Comparison of ENCODE assay signal across 20 cellular contexts in genomic region chr13:106518535-106518934, GRCh38. TPM values are rescaled to one million over a fixed set of nuclear protein-coding genes. Genes with fewer than 3 reads are reported as not detected.
DNase-seq lines count a peak whose midpoint lies in the region; ATAC-seq and TF ChIP-seq lines count a peak whose summit lies in the region.
"Had no signal": no experiment of that assay in that cellular context is flagged by ENCODE, and none has a peak within 500 bp of the region (broad histone marks: within the 10 kb centered on the region; RNA-seq: fewer than 3 reads in every experiment).

No MANE protein-coding gene starts in this region.

- H2BK12ac ChIP-seq in mesenchymal stem cell (ENCODE audit: low read length in 2 of 2) (peak overlapping the region; percentile 16 to 61), trophoblast cell (ENCODE audit: low read length) (peak overlapping the region; percentile 9)

- no peaks in the 10 kb centered on the region for H3F3A ChIP-seq in GM23338 (replicated peaks; ENCODE audit: low read depth)

- H3K9me3 Mint-ChIP-seq in GM23338: no peaks in the 10 kb centered on the region
- no peaks in the 10 kb centered on the region for H3K9me3 Mint-ChIP-seq in brain
- H3K9me3 Mint-ChIP-seq: CD4-positive, CD25-positive, alpha-beta regulatory T cell had no signal

- H3K18ac ChIP-seq in mesenchymal stem cell (ENCODE audit: low read depth in 1 of 2, low read length in 2 of 2): no peak overlapping the region
- no peak overlapping the region for H3K18ac ChIP-seq in trophoblast cell (ENCODE audit: low read length)

- H3K4me1 Mint-ChIP-seq in GM23338: peaks cover 68% of the 10 kb centered on the region
- H3K4me1 Mint-ChIP-seq in brain: peaks cover 96% of the 10 kb centered on the region
- H3K4me1 Mint-ChIP-seq: CD4-positive, CD25-positive, alpha-beta regulatory T cell had no signal

- H2BK120ac ChIP-seq in mesenchymal stem cell (ENCODE audit: low read depth, low read length) (no peak overlapping the region), trophoblast cell (ENCODE audit: insufficient read depth, low read length, poor library complexity) (no peak overlapping the region)

- H3K36me3 ChIP-seq in GM23338 (ENCODE audit: insufficient read depth) (no peaks in the 10 kb centered on the region), mesenchymal stem cell (ENCODE audit: control insufficient read depth in 1 of 2, insufficient read depth in 2 of 2, low read depth in 1 of 2, low read length in 2 of 2) (peaks cover 0 to 5% of the 10 kb centered on the region in 2 experiments), trophoblast cell (ENCODE audit: control insufficient read depth in 1 of 2, insufficient read depth in 2 of 2, low read length in 2 of 2) (peaks cover 2 to 10% of the 10 kb centered on the region in 2 experiments), stomach (no peaks in the 10 kb centered on the region)
- H3K36me3 ChIP-seq: MG63 had no signal

- WGBS in mesenchymal stem cell: 93% methylated on average over 11 of the region's 11 CpGs
- no CpG with 5 or more reads among the region's 11 CpGs for WGBS in trophoblast cell (ENCODE audit: extremely low coverage, insufficient coverage, insufficient read length)
- WGBS in stomach, 5 donors: 85 to 90% (median 89%) methylated on average over 11 of the region's 11 CpGs

- H3K36me3 Mint-ChIP-seq in GM23338 (ENCODE audit: low read depth) (no peaks in the 10 kb centered on the region), brain (peaks cover 22% of the 10 kb centered on the region)

- TF ChIP-seq EP300 in stomach (IDR thresholded peaks at IDR 0.05): no peak

- H3K4ac ChIP-seq in mesenchymal stem cell (ENCODE audit: low read depth in 1 of 2, low read length in 2 of 2) (no peak overlapping the region), trophoblast cell (ENCODE audit: low read depth, low read length) (peak overlapping the region; percentile 18)

- H3K9me2 ChIP-seq in GM23338 (ENCODE audit: insufficient read depth): no peaks in the 10 kb centered on the region

- H3K4me3 ChIP-seq in GM23338 (no peak overlapping the region), mesenchymal stem cell (ENCODE audit: insufficient read depth in 1 of 2, low read depth in 1 of 2, low read length in 2 of 2) (no peak overlapping the region), trophoblast cell (ENCODE audit: low read depth, low read length) (no peak overlapping the region), stomach (no peak overlapping the region)
- H3K4me3 ChIP-seq: MG63 had no signal

- H3K14ac ChIP-seq in mesenchymal stem cell (ENCODE audit: low read length in 2 of 2) (no peak overlapping the region), trophoblast cell (ENCODE audit: low read length) (no peak overlapping the region)

- H4K91ac ChIP-seq in mesenchymal stem cell (ENCODE audit: low read length) (no peak overlapping the region), trophoblast cell (ENCODE audit: low read depth, low read length) (no peak overlapping the region)

- H4K8ac ChIP-seq in mesenchymal stem cell (ENCODE audit: low read length): no peak overlapping the region
- H4K8ac ChIP-seq in trophoblast cell (ENCODE audit: low read depth, low read length): no peak overlapping the region

- H3K9me3 ChIP-seq in mesenchymal stem cell (ENCODE audit: control insufficient read depth, low read length) (no peaks in the 10 kb centered on the region), trophoblast cell (ENCODE audit: insufficient read depth, low read depth, low read length) (no peaks in the 10 kb centered on the region), stomach (no peaks in the 10 kb centered on the region)
- H3K9me3 ChIP-seq: MG63 had no signal

- intact Hi-C loops in stomach (cut with DNase I; ENCODE audit: low total_unique reads): no loop called here

- H3K4me3 Mint-ChIP-seq in GM23338 (no peak overlapping the region), brain (peak overlapping the region in 4 of 5 experiments; percentile 5 to 68 (median 51))
- H3K4me3 Mint-ChIP-seq: CD4-positive, CD25-positive, alpha-beta regulatory T cell had no signal

- no peaks in the 10 kb centered on the region for H3K27me3 ChIP-seq in GM23338 (ENCODE audit: insufficient read depth)
- no peaks in the 10 kb centered on the region for H3K27me3 ChIP-seq in mesenchymal stem cell (ENCODE audit: control insufficient read depth in 1 of 2, insufficient read depth in 1 of 2, low read length in 2 of 2)
- H3K27me3 ChIP-seq in trophoblast cell (ENCODE audit: insufficient read depth, low read length): no peaks in the 10 kb centered on the region
- no peaks in the 10 kb centered on the region for H3K27me3 ChIP-seq in stomach
- H3K27me3 ChIP-seq: MG63 had no signal

- H3K9ac ChIP-seq in mesenchymal stem cell (ENCODE audit: low read length) (no peak overlapping the region), trophoblast cell (ENCODE audit: low read length) (no peak overlapping the region)

- H3K4me2 ChIP-seq in GM23338: no peak overlapping the region
- H3K4me2 ChIP-seq in mesenchymal stem cell (ENCODE audit: low read length, poor library complexity, severe bottlenecking): no peak overlapping the region
- no peak overlapping the region for H3K4me2 ChIP-seq in trophoblast cell (ENCODE audit: low read length)

- no peak for TF ChIP-seq POLR2A in stomach (IDR thresholded peaks at IDR 0.05)

- peaks cover 68% of the 10 kb centered on the region for H3K4me1 ChIP-seq in GM23338 (ENCODE audit: insufficient read depth)
- peaks cover 15% of the 10 kb centered on the region for H3K4me1 ChIP-seq in mesenchymal stem cell (ENCODE audit: control insufficient read depth, insufficient read depth, low read depth, low read length)
- peaks cover 8 to 21% of the 10 kb centered on the region in 2 experiments for H3K4me1 ChIP-seq in trophoblast cell (ENCODE audit: control insufficient read depth in 1 of 2, insufficient read depth in 2 of 2, low read length in 2 of 2)
- peaks cover 11 to 49% (median 19%) of the 10 kb centered on the region in 4 donors for H3K4me1 ChIP-seq in stomach

- H3K23ac ChIP-seq in mesenchymal stem cell (ENCODE audit: low read length in 2 of 2) (no peak overlapping the region), trophoblast cell (ENCODE audit: low read length) (no peak overlapping the region)

- no peak for TF ChIP-seq CTCF in GM23338 (conservative IDR thresholded peaks at IDR 0.05; ENCODE audit: low read depth in 2 of 2)
- TF ChIP-seq CTCF in brain (conservative IDR thresholded peaks at IDR 0.05): no peak
- TF ChIP-seq CTCF in stomach (IDR thresholded peaks at IDR 0.05): no peak

- no peak overlapping the region for H2BK15ac ChIP-seq in mesenchymal stem cell (ENCODE audit: low read depth, poor library complexity, severe bottlenecking)

- H3K27me3 Mint-ChIP-seq in GM23338 (ENCODE audit: insufficient read depth, low read depth, poor library complexity) (no peaks in the 10 kb centered on the region), brain (no peaks in the 10 kb centered on the region)

- 0 out of 2 replicates have a peak, but pooled peaks cover 11% of the 10 kb centered on the region for H4K20me1 ChIP-seq in GM23338 (replicated peaks; ENCODE audit: insufficient read depth)

- DNase-seq in GM23338 (ENCODE audit: low spot score) (no peak), mesenchymal stem cell (no peak), trophoblast cell (no peak), stomach (no peak), NOMO-1 (lab: John Stamatoyannopoulos, UW; ENCODE audit: unreplicated experiment in 2 of 2) (no peak), KG1 (lab: John Stamatoyannopoulos, UW) (no peak)
- DNase-seq in activated CD4-positive, alpha-beta T cell treated with anti-CD3 and anti-CD28 coated beads, Interleukin-2, amount 50 U/mL, for 48 hours: no peak
- DNase-seq: CD4-positive, CD25-positive, alpha-beta regulatory T cell; KBM-7; MG63; NCI-H1048; NCI-H1417; NCI-H1694; NCI-H2029 treated with DMSO at 0.1 percent for 48 hours; NCI-H69; SHP77 had no signal

- no peak overlapping the region for H2BK5ac ChIP-seq in mesenchymal stem cell (ENCODE audit: low read depth, low read length, poor library complexity, severe bottlenecking)
- no peak overlapping the region for H2BK5ac ChIP-seq in trophoblast cell (ENCODE audit: low read depth, low read length, poor library complexity)

- H3K79me1 ChIP-seq in mesenchymal stem cell (replicated peaks; ENCODE audit: low read length, poor library complexity, severe bottlenecking) (peaks cover 4% of the 10 kb centered on the region), trophoblast cell (ENCODE audit: low read length) (no peaks in the 10 kb centered on the region)

- H2AK5ac ChIP-seq in mesenchymal stem cell (ENCODE audit: low read length, severe bottlenecking) (peak overlapping the region; percentile 21), trophoblast cell (ENCODE audit: low read length) (no peak overlapping the region)

- no peak overlapping the region for H3K27ac ChIP-seq in GM23338 (ENCODE audit: low read depth)
- no peak overlapping the region for H3K27ac ChIP-seq in mesenchymal stem cell (ENCODE audit: low read length, poor library complexity, severe bottlenecking)
- no peak overlapping the region for H3K27ac ChIP-seq in trophoblast cell (ENCODE audit: low read depth, low read length)
- no peak overlapping the region for H3K27ac ChIP-seq in stomach
- H3K27ac ChIP-seq: RWPE1 had no signal

- ATAC-seq in GM23338: no peak
- ATAC-seq: HCT116, Panc1 had no signal

- H3K27ac Mint-ChIP-seq in GM23338 (peak overlapping the region; percentile 17; the same call in 1 of the 2 replicates), brain (peak overlapping the region in 4 of 5 experiments; percentile 9 to 47 (median 31))
- H3K27ac Mint-ChIP-seq: CD4-positive, CD25-positive, alpha-beta regulatory T cell had no signal

- H2AFZ ChIP-seq in GM23338: no peak overlapping the region
- no peak overlapping the region for H2AFZ ChIP-seq in mesenchymal stem cell (ENCODE audit: low read depth, low read length)
- H2AFZ ChIP-seq in trophoblast cell (ENCODE audit: insufficient read depth, low read length, poor library complexity): no peak overlapping the region

- no peak overlapping the region for H4K12ac ChIP-seq in trophoblast cell (ENCODE audit: low read depth, low read length)

- H3K79me2 ChIP-seq in GM23338 (replicated peaks; ENCODE audit: insufficient read depth): peaks cover 95% of the 10 kb centered on the region
- peaks cover 15% of the 10 kb centered on the region for H3K79me2 ChIP-seq in trophoblast cell (ENCODE audit: control insufficient read depth, insufficient read depth, low read length, poor library complexity)

RNA-seq across cellular contexts. Expression of gene EFNB2, which starts 16.9 kb away (rescaled TPM):
- total RNA-seq in GM23338 (2014; rRNA removed; shearing (Covaris generic)): 8.3 and 10.9 TPM in 2 replicates
- 5.5 and 5.7 TPM in 2 replicates for polyA plus RNA-seq in GM23338 (2016; fragmentation: Nextera tagmentation; extraction: Ambion mirVana)
- 7.3 TPM for polyA plus RNA-seq in brain (ENCODE audit: insufficient read depth, low read depth, low replicate concordance)
- 12.2 TPM for polyA plus RNA-seq in mesenchymal stem cell (2013, experiment 1 of 2)
- polyA plus RNA-seq in mesenchymal stem cell (2013, experiment 2 of 2): 12.9 TPM
- 67.0 and 70.6 TPM in 2 replicates for polyA plus RNA-seq in trophoblast cell (2013)
- total RNA-seq in stomach: 10 to 100 TPM; 11.6 to 48.7 (median 19.0) TPM
- polyA plus RNA-seq in stomach: 1 to 10 TPM; 3.0 to 7.3 (median 7.2) TPM

RNA-seq across cellular contexts. Expression of gene ARGLU1, which starts 49.4 kb away (rescaled TPM):
- total RNA-seq in GM23338 (2014; rRNA removed; shearing (Covaris generic)): 92.2 and 108 TPM in 2 replicates
- polyA plus RNA-seq in GM23338 (2016; fragmentation: Nextera tagmentation; extraction: Ambion mirVana): 159 and 166 TPM in 2 replicates
- 10.1 TPM for polyA plus RNA-seq in brain (ENCODE audit: insufficient read depth, low read depth, low replicate concordance)
- polyA plus RNA-seq in mesenchymal stem cell (2013, experiment 1 of 2): 69.3 TPM
- 65.2 TPM for polyA plus RNA-seq in mesenchymal stem cell (2013, experiment 2 of 2)
- 92.8 and 95.6 TPM in 2 replicates for polyA plus RNA-seq in trophoblast cell (2013)
- total RNA-seq in stomach: 100 to 1,000 TPM in 4 of 5 donors, 10 to 100 TPM in 1; 78.2 to 321 (median 129) TPM
- 10 to 100 TPM; 16.6 to 88.6 (median 17.9) TPM for polyA plus RNA-seq in stomach
